Comparison of ENCODE assay signal across 8 cellular contexts in the genomic region with DNA sequence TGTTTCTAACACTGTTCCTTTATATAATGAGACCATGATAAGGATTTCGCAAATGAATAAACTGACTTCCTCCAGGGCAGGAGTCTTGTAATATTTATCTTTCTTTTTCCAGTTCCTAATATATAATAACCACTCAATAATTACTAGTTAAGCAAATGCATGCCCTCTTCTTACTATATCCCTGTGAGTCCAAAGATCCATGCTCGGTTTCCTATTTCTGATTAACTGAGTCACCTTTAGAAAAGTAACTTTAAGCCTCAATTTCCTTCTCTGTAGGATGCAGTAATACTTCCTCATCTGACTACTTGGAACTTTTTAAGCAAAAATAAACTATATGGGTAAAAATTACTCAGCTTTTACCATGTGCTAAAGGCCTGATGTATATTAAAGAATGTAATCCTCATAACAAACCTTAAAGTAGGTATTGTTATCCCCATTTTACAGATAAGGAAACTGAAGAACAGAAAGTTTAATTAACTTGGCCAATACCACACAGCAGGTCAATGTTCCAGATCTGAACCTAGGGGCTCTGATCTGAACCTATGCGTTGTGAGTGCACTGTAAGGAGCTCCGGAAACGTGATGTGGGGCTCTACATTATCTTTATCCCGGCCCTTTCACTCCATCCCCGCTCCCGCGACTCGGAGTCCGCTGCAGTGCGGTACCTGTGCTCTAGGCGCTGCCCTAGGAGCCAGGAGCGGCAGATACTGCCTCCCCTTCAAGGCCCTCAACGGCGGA. TPM values are rescaled to one million over a fixed set of nuclear protein-coding genes. Genes with fewer than 3 reads are reported as not detected.
DNase-seq lines count a peak whose midpoint lies in the region; ATAC-seq lines count a peak whose summit lies in the region.

No MANE protein-coding gene starts in this region.

- H3K27me3 Mint-ChIP-seq in activated T-cell treated with anti-CD3 and anti-CD28 coated beads, Interleukin-2, amount 50 U/mL, for 72 hours (ENCODE audit: low read depth) = no peaks in the 10 kb centered on the region

- no peak for DNase-seq in activated T-cell treated with anti-CD3 and anti-CD28 coated beads, Interleukin-2, amount 50 U/mL, for 72 hours
- DNase-seq in activated T-cell treated with anti-CD3 and anti-CD28 coated beads for 4 hours (no peak), NAMALWA (ENCODE audit: low spot score) (peak; percentile 8), left lobe of liver (ENCODE audit: low spot score) (no peak)
- DNase-seq in effector CD4-positive, alpha-beta T cell = no peak

- no peaks in the 10 kb centered on the region for H3K9me3 Mint-ChIP-seq in activated T-cell treated with anti-CD3 and anti-CD28 coated beads, Interleukin-2, amount 50 U/mL, for 72 hours

- H3K4me3 ChIP-seq in ectodermal cell (ENCODE audit: insufficient read depth, low read depth, low read length) (peak overlapping the region; percentile 98), neuron (ENCODE audit: low read length) (peak overlapping the region; percentile 75)

- H3K9me3 ChIP-seq in ectodermal cell (ENCODE audit: control insufficient read depth, low read length) = no peaks in the 10 kb centered on the region
- no peaks in the 10 kb centered on the region for H3K9me3 ChIP-seq in neuron (ENCODE audit: low read length)

- H3K4me1 Mint-ChIP-seq in activated T-cell treated with anti-CD3 and anti-CD28 coated beads, Interleukin-2, amount 50 U/mL, for 72 hours (ENCODE audit: low read depth) = peaks cover 39% of the 10 kb centered on the region

- H3K27ac Mint-ChIP-seq in activated T-cell treated with anti-CD3 and anti-CD28 coated beads, Interleukin-2, amount 50 U/mL, for 72 hours = peak overlapping the region; percentile 98

- peaks cover 8 to 21% of the 10 kb centered on the region in 2 donors for H3K36me3 Mint-ChIP-seq in activated T-cell treated with anti-CD3 and anti-CD28 coated beads, Interleukin-2, amount 50 U/mL, for 72 hours (ENCODE audit: insufficient read depth in 2 of 2)

- ATAC-seq in activated T-cell treated with anti-CD3 and anti-CD28 coated beads, Interleukin-2, amount 50 U/mL, for 72 hours (replicated peaks in 1 of 2) = no peak
- no peak for ATAC-seq in HG03175 (IDR thresholded peaks at IDR 0.05; ENCODE audit: unreplicated experiment)
- no peak for ATAC-seq in left lobe of liver

- H3K27me3 ChIP-seq in ectodermal cell (ENCODE audit: control insufficient read depth, insufficient read depth, low read length, poor library complexity, severe bottlenecking) = no peaks in the 10 kb centered on the region
- H3K27me3 ChIP-seq in neuron (ENCODE audit: insufficient read depth, low read length) = no peaks in the 10 kb centered on the region

- 9% methylated on average over 16 of the region's 16 CpGs for WGBS in ectodermal cell, 2 experiments

- H3K36me3 ChIP-seq in ectodermal cell (ENCODE audit: control insufficient read depth, insufficient read depth, low read length) (peaks cover 5% of the 10 kb centered on the region), neuron (ENCODE audit: insufficient read depth, low read length) (peaks cover 25% of the 10 kb centered on the region)

- H3K4me1 ChIP-seq in ectodermal cell (ENCODE audit: control insufficient read depth, insufficient read depth, low read length) = no peaks in the 10 kb centered on the region
- H3K4me1 ChIP-seq in neuron (ENCODE audit: insufficient read depth, low read length) = peaks cover 3% of the 10 kb centered on the region

- peak overlapping the region; percentile 47 for H3K27ac ChIP-seq in ectodermal cell (ENCODE audit: insufficient read depth, low read depth, low read length, poor library complexity, severe bottlenecking)

- H2AFZ ChIP-seq in neuron (ENCODE audit: low read depth, low read length) = peak overlapping the region; percentile 76

- H3K4me3 Mint-ChIP-seq in activated T-cell treated with anti-CD3 and anti-CD28 coated beads, Interleukin-2, amount 50 U/mL, for 72 hours = peak overlapping the region; percentile 97 to 99

RNA-seq across cellular contexts. Expression of a gene that starts 0.5 kb away (rescaled TPM):
- total RNA-seq in activated T-cell treated with anti-CD3 and anti-CD28 coated beads, Interleukin-2, amount 50 U/mL, for 72 hours = 10 to 100 TPM; 33.4 to 38.2 TPM
- 54.1 TPM for polyA plus RNA-seq in ectodermal cell (2013, experiment 1 of 4)
- polyA plus RNA-seq in ectodermal cell (2013, experiment 2 of 4) = 51.2 TPM
- polyA plus RNA-seq in ectodermal cell (2013, experiment 3 of 4) = 34.1 TPM
- polyA plus RNA-seq in ectodermal cell (2013, experiment 4 of 4) = 39.2 TPM
- 22.1 TPM for total RNA-seq in left lobe of liver

RNA-seq across cellular contexts. Expression of a gene that starts 0.6 kb away (rescaled TPM):
- 10 to 100 TPM; 23.8 to 29.4 TPM for total RNA-seq in activated T-cell treated with anti-CD3 and anti-CD28 coated beads, Interleukin-2, amount 50 U/mL, for 72 hours
- polyA plus RNA-seq in ectodermal cell (2013, experiment 1 of 4) = 21.8 TPM
- 26.7 TPM for polyA plus RNA-seq in ectodermal cell (2013, experiment 2 of 4)
- 23.4 TPM for polyA plus RNA-seq in ectodermal cell (2013, experiment 3 of 4)
- 26.3 TPM for polyA plus RNA-seq in ectodermal cell (2013, experiment 4 of 4)
- 15.9 TPM for total RNA-seq in left lobe of liver

RNA-seq across cellular contexts. Expression of a gene that starts 51.0 kb away (rescaled TPM):
- total RNA-seq in activated T-cell treated with anti-CD3 and anti-CD28 coated beads, Interleukin-2, amount 50 U/mL, for 72 hours = 1 to 10 TPM; 1.3 to 1.5 TPM
- 1.2 TPM for polyA plus RNA-seq in ectodermal cell (2013, experiment 1 of 4)
- 0.68 TPM for polyA plus RNA-seq in ectodermal cell (2013, experiment 2 of 4)
- polyA plus RNA-seq in ectodermal cell (2013, experiment 3 of 4) = 1.2 TPM
- 2.1 TPM for polyA plus RNA-seq in ectodermal cell (2013, experiment 4 of 4)
- total RNA-seq in left lobe of liver = 254 TPM

Comparison
In these comparisons a context has a peak if more than half of its experiments do, and no peak if none do; other contexts are left out.
1. RNA of a gene that starts 51.0 kb away (total RNA-seq): 254 TPM in left lobe of liver (single experiment); 1.3 to 1.5 TPM in activated T-cell treated with anti-CD3 and anti-CD28 coated beads, Interleukin-2, amount 50 U/mL, for 72 hours; every median in the first group is over 100 times any median in the second.